ENCODE assay signal across 23 cellular contexts in genomic region chr10:100806356-100806645, GRCh38.
"Had no signal": no experiment of that assay in that cellular context is flagged by ENCODE, and none has a peak within 500 bp of the region (broad histone marks: within the 10 kb centered on the region; RNA-seq: fewer than 3 reads in every experiment).

No MANE protein-coding gene starts in this region.

- H3K4me1 ChIP-seq: esophagus muscularis mucosa, gastroesophageal sphincter had no signal

- H3K27ac ChIP-seq: brain microvascular endothelial cell, esophagus muscularis mucosa, gastroesophageal sphincter had no signal

- H3K36me3 ChIP-seq: brain microvascular endothelial cell, esophagus muscularis mucosa, gastroesophageal sphincter had no signal

- DNase-seq: activated CD4-positive, alpha-beta memory T cell treated with anti-CD3 and anti-CD28 coated beads for 36 hours; activated CD4-positive, alpha-beta T cell treated with anti-CD3 and anti-CD28 coated beads for 36 hours; activated CD4-positive, alpha-beta T cell treated with anti-CD3 and anti-CD28 coated beads, Interleukin-2, amount 10 ng/mL, durations not matched to agents 24 days and 14 days; activated CD4-positive, CD25-positive, alpha-beta regulatory T cell; activated CD4-positive, CD25-positive, alpha-beta regulatory T cell treated with anti-CD3 and anti-CD28 coated beads, Interleukin-2, amount 50 U/mL, for 72 hours; activated CD8-positive, alpha-beta memory T cell treated with anti-CD3 and anti-CD28 coated beads, Interleukin-2, amount 10 ng/mL, durations not matched to agents 7 days and 5 days; activated CD8-positive, alpha-beta memory T cell treated with anti-CD3 and anti-CD28 coated beads, Interleukin-2, amount 50 U/mL, for 4 hours; activated CD8-positive, alpha-beta T cell treated with anti-CD3 and anti-CD28 coated beads, Interleukin-2, amount 10 ng/mL, durations not matched to agents 7 days and 5 days; activated effector memory CD4-positive, alpha-beta T cell treated with anti-CD3 and anti-CD28 coated beads, Interleukin-2, amount 50 U/mL, for 16 hours; activated T-cell treated with anti-CD3 and anti-CD28 coated beads, Interleukin-2, amount 50 U/mL, for 1 hour; activated T-cell treated with anti-CD3 and anti-CD28 coated beads, Interleukin-2, amount 50 U/mL, for 48 hours; amniotic stem cell; anterior cingulate cortex; brain microvascular endothelial cell; cortex of kidney; dermis blood vessel endothelial cell; effector CD4-positive, alpha-beta T cell; effector memory CD8-positive, alpha-beta T cell; erythroblast; foreskin melanocyte; T-helper 2 cell had no signal

- H3K4me3 ChIP-seq: esophagus muscularis mucosa, gastroesophageal sphincter had no signal

- ATAC-seq: activated CD4-positive, alpha-beta T cell treated with anti-CD3 and anti-CD28 coated beads for 36 hours; activated CD8-positive, alpha-beta memory T cell treated with anti-CD3 and anti-CD28 coated beads, Interleukin-2, amount 10 ng/mL, durations not matched to agents 7 days and 5 days; activated CD8-positive, alpha-beta T cell treated with anti-CD3 and anti-CD28 coated beads, Interleukin-2, amount 10 ng/mL, durations not matched to agents 7 days and 5 days; effector memory CD8-positive, alpha-beta T cell; gastroesophageal sphincter had no signal

- H3K9me3 ChIP-seq: esophagus muscularis mucosa, gastroesophageal sphincter had no signal
